In the genomic region with DNA sequence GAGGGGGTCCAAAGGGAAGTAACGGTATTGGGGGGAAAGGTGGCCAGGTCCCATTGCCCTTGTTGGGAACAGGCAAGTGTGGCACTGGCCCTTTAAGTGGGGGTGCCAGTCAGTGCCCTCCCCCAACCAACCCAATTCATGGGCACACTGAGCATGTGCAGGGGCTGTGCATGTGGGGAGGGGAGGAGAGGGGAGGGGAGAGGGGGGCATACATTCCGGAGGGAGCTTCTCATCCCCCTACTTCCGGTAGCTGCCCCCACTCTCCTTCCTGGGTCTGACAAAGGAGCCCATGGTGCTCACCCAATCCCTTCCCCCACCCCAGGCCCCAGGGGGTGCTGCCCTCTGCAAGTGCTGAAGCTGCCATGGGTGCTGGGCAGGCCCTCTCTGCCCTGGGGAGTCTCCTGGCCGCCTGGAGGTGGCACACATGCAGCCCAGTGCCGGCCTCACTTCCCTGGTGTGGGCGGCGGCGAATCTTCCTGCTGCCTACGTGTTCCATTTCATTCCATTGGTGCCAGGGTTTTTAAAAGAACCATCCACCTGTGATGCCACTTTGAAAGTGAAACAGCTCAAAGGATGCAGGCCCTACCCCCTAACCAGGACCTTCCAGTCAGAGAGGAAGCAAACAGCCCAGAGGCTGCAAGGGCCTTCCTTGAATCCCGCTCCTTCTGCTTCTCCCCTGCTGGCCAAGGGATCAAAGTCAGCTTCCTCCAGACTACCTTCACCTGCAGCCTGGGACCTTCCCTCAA, we compare ENCODE assay signal across 8 cellular contexts. TPM values are rescaled to one million over a fixed set of nuclear protein-coding genes. Genes with fewer than 3 reads are reported as not detected.
DNase-seq lines count a peak whose midpoint lies in the region; ATAC-seq and TF ChIP-seq lines count a peak whose summit lies in the region.

No MANE protein-coding gene starts in this region.

- peak; percentile 33 to 51 (median 40) for ATAC-seq in natural killer cell
- no peak for ATAC-seq in HG02884 (IDR thresholded peaks at IDR 0.05; ENCODE audit: unreplicated experiment)
- ATAC-seq in GM18517 (IDR thresholded peaks at IDR 0.05; ENCODE audit: unreplicated experiment) = no peak

- peak; percentile 70 for DNase-seq in GM13977 (ENCODE audit: low spot score)
- DNase-seq in NCI-H774 (lab: John Stamatoyannopoulos, UW) = peak; percentile 68
- peak; percentile 14 for DNase-seq in activated T-cell treated with anti-CD3 and anti-CD28 coated beads for 4 hours
- peak; percentile 89 for DNase-seq in fibroblast of gingiva (ENCODE audit: low read depth)
- no peak for DNase-seq in natural killer cell
- DNase-seq in stromal cell of bone marrow (ENCODE audit: low read depth) = peak; percentile 53

- no peaks in the 10 kb centered on the region for H3K9me3 Mint-ChIP-seq in natural killer cell

- in situ Hi-C loops in GM13977 (cut with MboI; ENCODE audit: low pct_unique_long_range_greater_than_20kb, low sequenced_read_pairs, unreplicated experiment) = no loop called here

- no peaks in the 10 kb centered on the region for H3K36me3 Mint-ChIP-seq in natural killer cell

- peak overlapping the region; percentile 81 for H3K4me3 Mint-ChIP-seq in natural killer cell

- H3K27ac Mint-ChIP-seq in natural killer cell = peak overlapping the region; percentile 90 to 94

- no peaks in the 10 kb centered on the region for H3K27me3 Mint-ChIP-seq in natural killer cell (ENCODE audit: low read depth in 2 of 2)

- intact Hi-C loops in natural killer cell (cut with micrococcal nuclease) = no loop called here

- peaks cover 22 to 41% of the 10 kb centered on the region in 2 donors for H3K4me1 Mint-ChIP-seq in natural killer cell

- TF ChIP-seq CTCF in GM13977 (IDR thresholded peaks at IDR 0.05; ENCODE audit: extremely low read depth, insufficient read depth, missing control alignments) (no peak), natural killer cell (IDR thresholded peaks at IDR 0.05) (no peak)

RNA-seq across cellular contexts. Expression of a gene that starts 11.0 kb away (rescaled TPM):
- 1 to 10 TPM; 4.1 to 5.3 (median 4.5) TPM for total RNA-seq in natural killer cell

RNA-seq across cellular contexts. Expression of a gene that starts 24.4 kb away (rescaled TPM):
- total RNA-seq in natural killer cell = 10 to 100 TPM; 64.9 to 80.7 (median 79.8) TPM

RNA-seq across cellular contexts. Expression of a gene that starts 37.2 kb away (rescaled TPM):
- total RNA-seq in natural killer cell = 10 to 100 TPM; 12.0 to 15.9 (median 14.2) TPM

RNA-seq across cellular contexts. Expression of a gene that starts 40.4 kb away (rescaled TPM):
- 1 to 10 TPM; 2.5 to 2.9 (median 2.5) TPM for total RNA-seq in natural killer cell

RNA-seq across cellular contexts. Expression of a gene that starts 49.0 kb away (rescaled TPM):
- total RNA-seq in natural killer cell = 100 to 1,000 TPM; 741 to 836 (median 752) TPM

Comparison
In these comparisons a context has a peak if more than half of its experiments do, and no peak if none do; other contexts are left out.
1. ATAC-seq: peak in natural killer cell (3 of 3); none in HG02884 (single experiment) and GM18517 (single experiment).